ENCODE assay signal across 8 cellular contexts in the genomic region with DNA sequence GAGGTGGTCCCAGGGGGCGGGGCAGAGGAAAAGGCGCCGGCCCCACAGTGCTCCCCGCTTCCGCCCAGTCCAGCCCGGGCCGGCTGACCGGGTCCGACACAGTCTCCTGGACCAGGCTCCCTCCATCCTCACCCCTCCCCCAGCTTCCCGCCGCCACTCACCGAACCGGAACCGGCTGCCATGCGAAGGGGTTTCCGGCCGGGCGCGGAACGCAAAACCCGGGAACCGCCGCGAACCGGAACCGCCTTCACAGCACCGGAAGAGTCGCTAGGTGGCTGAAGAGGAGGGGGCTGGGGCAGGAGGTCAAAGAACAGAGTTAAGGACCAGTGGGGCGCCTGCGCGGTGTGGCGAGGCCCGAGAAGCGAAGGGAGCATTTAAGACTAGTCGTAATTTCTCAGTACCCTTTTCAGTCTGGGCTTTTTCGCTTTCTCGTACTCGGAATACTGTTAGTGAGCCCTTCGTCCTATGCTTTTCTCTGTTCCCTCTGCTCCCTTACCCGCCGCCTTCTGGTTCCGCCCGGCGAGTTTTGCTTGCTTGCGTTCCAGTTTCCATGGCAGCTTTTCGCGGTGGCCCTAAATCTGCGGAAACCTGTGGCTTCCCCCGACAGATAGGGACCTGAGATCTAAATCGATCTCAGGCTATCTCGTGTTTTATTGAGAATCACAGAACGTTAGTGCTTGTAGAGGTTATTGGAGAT. TPM values are rescaled to one million over a fixed set of nuclear protein-coding genes. Genes with fewer than 3 reads are reported as not detected.
DNase-seq lines count a peak whose midpoint lies in the region; ATAC-seq and TF ChIP-seq lines count a peak whose summit lies in the region.

A gene (minus strand): TSS at position 213 of the 697 bp plus-strand sequence. CDS start 4,607 bp downstream, outside the sequence.

- peaks cover 8% of the 10 kb centered on the region in 2 donors for H3K27me3 Mint-ChIP-seq in natural killer cell treated with Interleukin-12 subunit alpha and Interleukin-12 subunit beta and Interleukin-15 and Interleukin-18, amount 100 ng/mL, for 72 hours

- H3K27ac Mint-ChIP-seq in natural killer cell treated with Interleukin-12 subunit alpha and Interleukin-12 subunit beta and Interleukin-15 and Interleukin-18, amount 100 ng/mL, for 72 hours: peak within 1 kb of the TSS; percentile 94 to 99

- H3K4me1 Mint-ChIP-seq in natural killer cell treated with Interleukin-12 subunit alpha and Interleukin-12 subunit beta and Interleukin-15 and Interleukin-18, amount 100 ng/mL, for 72 hours (ENCODE audit: low read depth in 2 of 2): peaks cover 28 to 37% of the 10 kb centered on the region in 2 donors

- no peaks in the 10 kb centered on the region for H3K9me3 Mint-ChIP-seq in natural killer cell treated with Interleukin-12 subunit alpha and Interleukin-12 subunit beta and Interleukin-15 and Interleukin-18, amount 100 ng/mL, for 72 hours

- ATAC-seq in natural killer cell treated with Interleukin-12 subunit alpha and Interleukin-12 subunit beta and Interleukin-15 and Interleukin-18, amount 100 ng/mL, for 72 hours: peak; percentile 90 to 94
- ATAC-seq in stimulated activated naive CD8-positive, alpha-beta T cell treated with anti-CD3 and anti-CD28 coated beads, Interleukin-15, Interleukin-2, amounts not matched to agents 100 U/mL and 50 U/mL, for 24 hours: peak; percentile 88

- TF ChIP-seq POLR2A in Raji (IDR thresholded peaks at IDR 0.05; ENCODE audit: insufficient read depth, low read depth, low read length): peak; percentile 49; the same call in 1 of the 2 replicates

- H3K4me3 Mint-ChIP-seq in natural killer cell treated with Interleukin-12 subunit alpha and Interleukin-12 subunit beta and Interleukin-15 and Interleukin-18, amount 100 ng/mL, for 72 hours: peak within 1 kb of the TSS; percentile 97

- DNase-seq in Daoy (ENCODE audit: low read depth) (peak; percentile 95), H4 (ENCODE audit: low spot score) (peak; percentile 76), LoVo (ENCODE audit: low spot score) (peak; percentile 87), fibroblast of peridontal ligament (ENCODE audit: extremely low read depth) (peak; percentile 87)
- DNase-seq in activated T-helper 9 cell treated with anti-CD3 and anti-CD28 coated beads, Interleukin-2, amount 50 U/mL, for 16 hours (ENCODE audit: low read depth): peak; percentile 82
- DNase-seq in natural killer cell treated with Interleukin-12 subunit alpha and Interleukin-12 subunit beta and Interleukin-15 and Interleukin-18, amount 100 ng/mL, for 72 hours (ENCODE audit: low spot score): peak; percentile 94
- peak; percentile 92 for DNase-seq in stimulated activated naive CD8-positive, alpha-beta T cell treated with anti-CD3 and anti-CD28 coated beads, Interleukin-15, Interleukin-2, amounts not matched to agents 100 U/mL and 50 U/mL, for 24 hours

- H3K36me3 Mint-ChIP-seq in natural killer cell treated with Interleukin-12 subunit alpha and Interleukin-12 subunit beta and Interleukin-15 and Interleukin-18, amount 100 ng/mL, for 72 hours: peaks cover 7% of the 10 kb centered on the region

RNA-seq across cellular contexts. Expression of the gene that starts here (rescaled TPM):
- 21.5 and 30.1 TPM in 2 replicates for total RNA-seq in Daoy (2014; rRNA removed; shearing (Covaris generic))
- total RNA-seq in H4 (2014; rRNA removed; shearing (Covaris generic)): 29.2 and 35.8 TPM in 2 replicates
- 10 to 100 TPM; 36.6 to 59.7 TPM for total RNA-seq in natural killer cell treated with Interleukin-12 subunit alpha and Interleukin-12 subunit beta and Interleukin-15 and Interleukin-18, amount 100 ng/mL, for 72 hours

Comparison
In these comparisons a context has a peak if more than half of its experiments do, and no peak if none do; other contexts are left out.
1. Peak in every context shown above with its lines: DNase-seq and ATAC-seq.